Comparison of ENCODE assay signal across 11 cellular contexts in genomic region chr3:133934996-133935842, GRCh38.
"Had no signal": no experiment of that assay in that cellular context is flagged by ENCODE, and none has a peak within 500 bp of the region (broad histone marks: within the 10 kb centered on the region; RNA-seq: fewer than 3 reads in every experiment).

No MANE protein-coding gene starts in this region.

- H3K27ac Mint-ChIP-seq: natural killer cell treated with Interleukin-12 subunit alpha and Interleukin-12 subunit beta and Interleukin-15 and Interleukin-18, amount 100 ng/mL, for 72 hours; T-helper 17 cell had no signal

- H3K4me1 Mint-ChIP-seq: T-helper 17 cell had no signal

- DNase-seq: activated CD4-positive, CD25-positive, alpha-beta regulatory T cell; glutamatergic neuron; left cardiac atrium; stimulated activated CD4-positive, alpha-beta T cell treated with anti-CD3 and anti-CD28 coated beads, Interleukin-15, amount 100 ng/mL, for 24 hours; stimulated activated CD4-positive, alpha-beta T cell treated with anti-CD3 and anti-CD28 coated beads, Interleukin-4, amount 100 ng/mL, for 4 hours; T-helper 17 cell; thyroid gland had no signal

- H3K36me3 Mint-ChIP-seq: natural killer cell treated with Interleukin-12 subunit alpha and Interleukin-12 subunit beta and Interleukin-15 and Interleukin-18, amount 100 ng/mL, for 72 hours had no signal

- H3K9me3 ChIP-seq: ascending aorta, thyroid gland had no signal

- H3K9me3 Mint-ChIP-seq: natural killer cell treated with Interleukin-12 subunit alpha and Interleukin-12 subunit beta and Interleukin-15 and Interleukin-18, amount 100 ng/mL, for 72 hours had no signal

- H3K4me3 ChIP-seq: ascending aorta, lung, thyroid gland had no signal

- H3K27me3 Mint-ChIP-seq: natural killer cell treated with Interleukin-12 subunit alpha and Interleukin-12 subunit beta and Interleukin-15 and Interleukin-18, amount 100 ng/mL, for 72 hours had no signal

- H3K36me3 ChIP-seq: ascending aorta had no signal

- H3K27me3 ChIP-seq: ascending aorta, thyroid gland had no signal

- H3K4me3 Mint-ChIP-seq: natural killer cell treated with Interleukin-12 subunit alpha and Interleukin-12 subunit beta and Interleukin-15 and Interleukin-18, amount 100 ng/mL, for 72 hours; T-helper 17 cell had no signal

- H3K27ac ChIP-seq: ascending aorta, thyroid gland had no signal

- H3K4me1 ChIP-seq: thyroid gland had no signal

- ATAC-seq: left cardiac atrium, SK-N-SH treated with all-trans-retinoic acid at 6 μM for 48 hours, T-helper 17 cell had no signal
